ENCODE assay signal across 11 cellular contexts in the genomic region with DNA sequence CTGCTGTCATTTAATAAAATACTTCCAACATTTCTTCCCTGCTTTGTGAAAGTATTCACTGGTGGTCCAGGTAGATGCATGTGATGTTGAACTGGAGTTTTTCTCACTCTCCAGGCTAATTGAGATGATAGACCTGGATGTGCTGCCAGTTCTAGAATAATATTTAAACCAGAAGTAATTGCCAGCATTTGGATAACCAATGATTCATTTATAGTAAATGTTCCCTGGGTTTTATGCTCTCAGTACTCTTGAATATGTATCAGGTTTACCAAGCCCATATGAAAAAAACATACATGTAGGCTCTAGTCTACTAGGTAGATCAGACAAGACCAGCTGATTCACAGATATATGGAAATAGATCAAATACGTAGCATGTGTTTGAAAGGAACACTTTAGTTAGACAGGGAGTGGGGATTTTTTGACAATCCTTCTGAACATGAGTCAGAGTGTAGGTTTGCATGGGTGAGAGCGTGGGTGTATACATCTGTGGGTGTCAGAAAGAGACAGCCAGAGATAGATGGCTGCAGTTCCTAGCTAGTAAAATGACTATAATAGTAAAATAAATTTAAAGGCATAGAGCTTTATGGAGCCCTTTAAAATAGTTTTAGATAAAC.
DNase-seq lines count a peak whose midpoint lies in the region; ATAC-seq and TF ChIP-seq lines count a peak whose summit lies in the region.
"Had no signal": no experiment of that assay in that cellular context is flagged by ENCODE, and none has a peak within 500 bp of the region (broad histone marks: within the 10 kb centered on the region; RNA-seq: fewer than 3 reads in every experiment).

No MANE protein-coding gene starts in this region.

- no peaks in the 10 kb centered on the region for H3F3A ChIP-seq in neural progenitor cell (ENCODE audit: low read depth)

- TF ChIP-seq EP300 in tibial nerve (IDR thresholded peaks at IDR 0.05) = no peak

- no peaks in the 10 kb centered on the region for H3K9me3 ChIP-seq in CD4-positive, alpha-beta T cell (ENCODE audit: control insufficient read depth, low read length)
- H3K9me3 ChIP-seq in OCI-LY3 (ENCODE audit: insufficient read depth, low read length) (no peaks in the 10 kb centered on the region), tibial nerve (no peaks in the 10 kb centered on the region), neural progenitor cell (ENCODE audit: low read depth) (no peaks in the 10 kb centered on the region)

- intact Hi-C loops in CD4-positive, alpha-beta T cell (cut with DNase I, micrococcal nuclease) = no loop called here

- H2AFZ ChIP-seq in OCI-LY3 (ENCODE audit: low read depth, low read length) = 0 out of 2 replicates have a peak overlapping the region, but pooled peaks have one; percentile 49
- no peak overlapping the region for H2AFZ ChIP-seq in neural progenitor cell (replicated peaks)

- no peak for DNase-seq in CD4-positive, alpha-beta T cell
- DNase-seq in fibroblast of pulmonary artery (ENCODE audit: low read depth) = peak; percentile 33
- no peak for DNase-seq in tibial nerve (ENCODE audit: low spot score in 2 of 2)
- no peak for DNase-seq in NCI-H510A treated with DMSO at 0.1 percent for 48 hours (lab: John Stamatoyannopoulos, UW)
- no peak for DNase-seq in neural progenitor cell (ENCODE audit: low spot score)
- DNase-seq: cortex of kidney, NCI-H1092 treated with DMSO at 0.1 percent for 48 hours had no signal

- H3K4me3 Mint-ChIP-seq in CD4-positive, alpha-beta T cell = no peak overlapping the region
- no peak overlapping the region for H3K4me3 Mint-ChIP-seq in neural progenitor cell
- H3K4me3 Mint-ChIP-seq: neural crest cell had no signal

- H3K4me3 ChIP-seq in OCI-LY3 (ENCODE audit: low read length) (no peak overlapping the region), fibroblast of pulmonary artery (replicated peaks; ENCODE audit: low read depth, low read length) (no peak overlapping the region), tibial nerve (no peak overlapping the region), neural progenitor cell (no peak overlapping the region)

- peak; percentile 43 for ATAC-seq in CD4-positive, alpha-beta T cell (ENCODE audit: poor library complexity)
- ATAC-seq in GM19372 (IDR thresholded peaks at IDR 0.05; ENCODE audit: low read depth, unreplicated experiment) (peak; percentile 54), HG03457 (IDR thresholded peaks at IDR 0.05; ENCODE audit: unreplicated experiment) (no peak)

- WGBS in tibial nerve, 2 donors = 88 to 95% methylated on average over 2 of the region's 2 CpGs

- H3K27me3 Mint-ChIP-seq in CD4-positive, alpha-beta T cell = no peaks in the 10 kb centered on the region
- H3K27me3 Mint-ChIP-seq in neural progenitor cell (ENCODE audit: insufficient read depth, low read depth) = no peaks in the 10 kb centered on the region

- H3K9me3 Mint-ChIP-seq in CD4-positive, alpha-beta T cell = no peaks in the 10 kb centered on the region
- peaks cover 5% of the 10 kb centered on the region for H3K9me3 Mint-ChIP-seq in neural progenitor cell
- H3K9me3 Mint-ChIP-seq: neural crest cell had no signal

- H3K4me1 Mint-ChIP-seq in CD4-positive, alpha-beta T cell (ENCODE audit: low read depth) = peaks cover 5% of the 10 kb centered on the region
- no peaks in the 10 kb centered on the region for H3K4me1 Mint-ChIP-seq in neural progenitor cell
- H3K4me1 Mint-ChIP-seq: neural crest cell had no signal

- CTCF ChIA-PET in CD4-positive, alpha-beta T cell (lab: Charles Lee) = interaction anchor here (0.6 kb wide), 1 partner anchor 16 kb away, joined by 3 read pairs; no protein-coding TSS in a partner anchor

- H3K4me1 ChIP-seq in OCI-LY3 (ENCODE audit: low read length) (no peaks in the 10 kb centered on the region), tibial nerve (no peaks in the 10 kb centered on the region), neural progenitor cell (no peaks in the 10 kb centered on the region)

- no peak overlapping the region for H3K27ac Mint-ChIP-seq in CD4-positive, alpha-beta T cell
- no peak overlapping the region for H3K27ac Mint-ChIP-seq in neural progenitor cell

- POLR2A ChIA-PET in CD4-positive, alpha-beta T cell (lab: Charles Lee) = no interaction called here

- no peak overlapping the region for H3K27ac ChIP-seq in CD4-positive, alpha-beta T cell (ENCODE audit: low read depth, low read length)
- H3K27ac ChIP-seq in OCI-LY3 (ENCODE audit: low read length) (no peak overlapping the region), tibial nerve (no peak overlapping the region), neural progenitor cell (no peak overlapping the region)

- no peaks in the 10 kb centered on the region for H3K27me3 ChIP-seq in CD4-positive, alpha-beta T cell (ENCODE audit: control insufficient read depth, insufficient read depth, low read length)
- H3K27me3 ChIP-seq in OCI-LY3 (ENCODE audit: low read depth, low read length) (no peaks in the 10 kb centered on the region), tibial nerve (no peaks in the 10 kb centered on the region), neural progenitor cell (no peaks in the 10 kb centered on the region)

- H4K20me1 ChIP-seq in OCI-LY3 (ENCODE audit: insufficient read depth, low read length) = no peaks in the 10 kb centered on the region
- H4K20me1 ChIP-seq in neural progenitor cell (ENCODE audit: low read depth) = no peaks in the 10 kb centered on the region

- TF ChIP-seq CTCF in CD4-positive, alpha-beta T cell (IDR thresholded peaks at IDR 0.05) = no peak
- TF ChIP-seq CTCF in OCI-LY3 (IDR thresholded peaks at IDR 0.05; ENCODE audit: low read depth, low read length) = no peak
- TF ChIP-seq CTCF in fibroblast of pulmonary artery (IDR thresholded peaks at IDR 0.05; ENCODE audit: low read length, missing control alignments) = no peak
- TF ChIP-seq CTCF in tibial nerve (IDR thresholded peaks at IDR 0.05) = no peak
- no peak for TF ChIP-seq CTCF in neural progenitor cell (IDR thresholded peaks at IDR 0.05)

- no peak for TF ChIP-seq POLR2A in tibial nerve (IDR thresholded peaks at IDR 0.05)

- H3K36me3 ChIP-seq in OCI-LY3 (replicated peaks; ENCODE audit: low read depth, low read length) = no peaks in the 10 kb centered on the region
- H3K36me3 ChIP-seq in tibial nerve = no peaks in the 10 kb centered on the region
- no peaks in the 10 kb centered on the region for H3K36me3 ChIP-seq in neural progenitor cell

- H3K36me3 Mint-ChIP-seq in CD4-positive, alpha-beta T cell (ENCODE audit: low read depth) = no peaks in the 10 kb centered on the region
- H3K36me3 Mint-ChIP-seq in neural progenitor cell = peaks cover 6% of the 10 kb centered on the region

- H3K79me2 ChIP-seq in OCI-LY3 (ENCODE audit: low read length) = no peaks in the 10 kb centered on the region
- no peaks in the 10 kb centered on the region for H3K79me2 ChIP-seq in neural progenitor cell (ENCODE audit: low read depth)

- H3K4me2 ChIP-seq in OCI-LY3 (ENCODE audit: low read length) = no peak overlapping the region
- no peak overlapping the region for H3K4me2 ChIP-seq in neural progenitor cell

- no peak overlapping the region for H3K9ac ChIP-seq in OCI-LY3 (ENCODE audit: low read length)
- H3K9ac ChIP-seq in neural progenitor cell = no peak overlapping the region
